ENCODE assay signal across 1 cellular context in the genomic region with DNA sequence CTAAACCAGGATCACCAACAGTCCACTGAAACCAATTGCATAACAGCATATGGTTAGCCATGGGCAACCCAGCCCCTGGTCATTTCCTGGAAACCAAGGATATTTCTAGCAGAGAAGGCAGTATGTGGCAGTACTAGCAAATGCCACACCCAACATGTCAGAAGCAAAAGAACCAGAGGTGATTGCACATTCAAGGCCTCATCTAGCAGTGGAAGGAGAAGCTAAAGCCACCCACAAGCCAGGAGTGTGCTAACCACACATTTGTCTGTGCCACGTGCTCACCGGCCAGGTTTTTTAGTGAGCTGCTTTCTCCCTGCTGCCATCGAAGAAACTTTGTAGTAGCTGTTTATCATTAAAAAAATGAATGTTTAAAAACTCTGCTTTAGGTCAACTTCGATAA.
TF ChIP-seq lines count a peak whose summit lies in the region.

No MANE protein-coding gene starts in this region.

TF ChIP-seq in IMR-90, 13 proteins besides CTCF, POLR2A, EP300 and RAD21:
- TF ChIP-seq RFX5 (IDR thresholded peaks at IDR 0.05; ENCODE audit: low read depth, low read length): no peak
- TF ChIP-seq RCOR1 (IDR thresholded peaks at IDR 0.05; ENCODE audit: insufficient replicate concordance, low read length): no peak
- TF ChIP-seq MAZ (IDR thresholded peaks at IDR 0.05; ENCODE audit: borderline replicate concordance, low read depth, low read length): no peak
- TF ChIP-seq ELK1 (IDR thresholded peaks at IDR 0.05; ENCODE audit: borderline replicate concordance, low read depth, low read length): no peak
- no peak for TF ChIP-seq CEBPB (IDR thresholded peaks at IDR 0.05; ENCODE audit: low read depth, low read length)
- no peak for TF ChIP-seq BHLHE40 (IDR thresholded peaks at IDR 0.05; ENCODE audit: low read depth, low read length)
- TF ChIP-seq SMC3 (IDR thresholded peaks at IDR 0.05; ENCODE audit: low read depth, low read length): no peak
- no peak for TF ChIP-seq CHD1 (IDR thresholded peaks at IDR 0.05; ENCODE audit: low read depth, low read length)
- TF ChIP-seq, protein P1, sequence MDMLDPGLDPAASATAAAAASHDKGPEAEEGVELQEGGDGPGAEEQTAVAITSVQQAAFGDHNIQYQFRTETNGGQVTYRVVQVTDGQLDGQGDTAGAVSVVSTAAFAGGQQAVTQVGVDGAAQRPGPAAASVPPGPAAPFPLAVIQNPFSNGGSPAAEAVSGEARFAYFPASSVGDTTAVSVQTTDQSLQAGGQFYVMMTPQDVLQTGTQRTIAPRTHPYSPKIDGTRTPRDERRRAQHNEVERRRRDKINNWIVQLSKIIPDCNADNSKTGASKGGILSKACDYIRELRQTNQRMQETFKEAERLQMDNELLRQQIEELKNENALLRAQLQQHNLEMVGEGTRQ (IDR thresholded peaks at IDR 0.05; ENCODE audit: low read depth, low read length): no peak
- TF ChIP-seq FOS (IDR thresholded peaks at IDR 0.05; ENCODE audit: low read depth, low read length): no peak
- TF ChIP-seq NFE2L2 (IDR thresholded peaks at IDR 0.05; ENCODE audit: low read depth, low read length): no peak
- TF ChIP-seq MAFK (IDR thresholded peaks at IDR 0.05; ENCODE audit: low read depth, low read length): no peak
- TF ChIP-seq MXI1 (IDR thresholded peaks at IDR 0.05; ENCODE audit: borderline replicate concordance, low read depth, low read length): no peak
